In the genomic region with DNA sequence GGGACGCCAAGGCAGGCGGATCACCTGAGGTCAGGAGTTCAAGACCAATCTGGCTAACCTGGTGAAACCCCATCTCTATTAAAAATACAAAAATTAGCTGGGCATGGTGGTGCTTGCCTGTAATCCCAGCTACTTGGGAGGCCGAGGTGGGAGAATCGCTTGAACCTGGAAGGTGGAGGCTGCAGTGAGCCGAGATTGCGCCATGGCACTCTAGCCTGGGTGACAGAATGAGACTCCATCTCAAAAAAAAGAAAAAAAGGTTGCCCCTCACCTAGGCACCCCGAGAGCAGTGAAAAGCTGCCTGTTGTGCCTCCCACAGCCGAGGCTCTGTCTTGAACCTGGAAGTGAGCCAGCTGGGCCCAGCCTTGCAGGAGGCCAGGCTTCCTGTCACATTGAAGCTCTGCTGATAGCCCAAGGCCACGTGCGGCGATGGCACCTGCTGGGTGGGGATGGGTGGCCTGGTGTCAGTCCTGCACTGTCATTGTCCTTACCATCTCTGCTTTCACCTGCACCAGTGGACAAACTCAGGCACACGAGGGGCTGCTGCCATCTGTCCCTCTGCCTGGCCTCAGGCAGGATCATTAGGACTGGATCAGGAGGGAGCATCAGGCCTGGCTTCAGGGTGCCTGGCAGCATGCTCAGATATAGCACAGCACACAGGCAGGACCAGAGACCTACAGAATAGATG, we compare ENCODE assay signal across 8 cellular contexts. TPM values are rescaled to one million over a fixed set of nuclear protein-coding genes. Genes with fewer than 3 reads are reported as not detected.
DNase-seq lines count a peak whose midpoint lies in the region; ATAC-seq and TF ChIP-seq lines count a peak whose summit lies in the region.

No MANE protein-coding gene starts in this region.

- no peaks in the 10 kb centered on the region for H3K9me3 Mint-ChIP-seq in activated CD8-positive, alpha-beta memory T cell treated with anti-CD3 and anti-CD28 coated beads, Interleukin-2, amount 10 ng/mL, durations not matched to agents 7 days and 5 days (ENCODE audit: low read depth)

- H3K4me3 Mint-ChIP-seq in activated CD8-positive, alpha-beta memory T cell treated with anti-CD3 and anti-CD28 coated beads, Interleukin-2, amount 10 ng/mL, durations not matched to agents 7 days and 5 days = no peak overlapping the region

- no peak overlapping the region for H3K27ac ChIP-seq in A673 (ENCODE audit: low read depth, low read length, poor library complexity, severe bottlenecking)
- H3K27ac ChIP-seq in KMS-11 = peak overlapping the region; percentile 80
- H3K27ac ChIP-seq in uterus = peak overlapping the region; percentile 12 to 69

- H3K36me3 ChIP-seq in A673 (ENCODE audit: insufficient read depth, low read length, poor library complexity, severe bottlenecking) (no peaks in the 10 kb centered on the region), KMS-11 (ENCODE audit: insufficient read depth) (no peaks in the 10 kb centered on the region), uterus (no peaks in the 10 kb centered on the region)

- intact Hi-C loops in A673 (cut with micrococcal nuclease; ENCODE audit: unreplicated experiment) = no loop called here
- intact Hi-C loops in uterus (cut with DNase I; ENCODE audit: low total_unique reads) = no loop called here

- H3K27me3 ChIP-seq in A673 (replicated peaks; ENCODE audit: insufficient read depth, low read depth, low read length, poor library complexity) (no peaks in the 10 kb centered on the region), KMS-11 (ENCODE audit: insufficient read depth, low read depth) (no peaks in the 10 kb centered on the region), uterus (no peaks in the 10 kb centered on the region)

- TF ChIP-seq CTCF in A673 (conservative IDR thresholded peaks at IDR 0.05; ENCODE audit: low read depth, low read length) = no peak
- no peak for TF ChIP-seq CTCF in KMS-11 (conservative IDR thresholded peaks at IDR 0.05; ENCODE audit: low read depth, low read length)
- TF ChIP-seq CTCF in uterus (IDR thresholded peaks at IDR 0.05) = no peak

- no peak overlapping the region for H3K4me3 ChIP-seq in A673 (ENCODE audit: low read depth, low read length, poor library complexity, severe bottlenecking)
- no peak overlapping the region for H3K4me3 ChIP-seq in KMS-11 (IDR thresholded peaks at IDR 0.05; ENCODE audit: insufficient read depth, low read depth, low read length)
- H3K4me3 ChIP-seq in uterus = no peak overlapping the region

- H3K36me3 Mint-ChIP-seq in activated CD8-positive, alpha-beta memory T cell treated with anti-CD3 and anti-CD28 coated beads, Interleukin-2, amount 10 ng/mL, durations not matched to agents 7 days and 5 days = peaks cover 10% of the 10 kb centered on the region

- TF ChIP-seq POLR2A in uterus (IDR thresholded peaks at IDR 0.05) = no peak

- H3K27me3 Mint-ChIP-seq in activated CD8-positive, alpha-beta memory T cell treated with anti-CD3 and anti-CD28 coated beads, Interleukin-2, amount 10 ng/mL, durations not matched to agents 7 days and 5 days = no peaks in the 10 kb centered on the region

- peaks cover 44% of the 10 kb centered on the region for H3K4me1 ChIP-seq in A673 (ENCODE audit: insufficient read depth, low read length, poor library complexity, severe bottlenecking)
- H3K4me1 ChIP-seq in KMS-11 (ENCODE audit: low read depth, poor library complexity, severe bottlenecking) = peaks cover 65% of the 10 kb centered on the region
- peaks cover 0 to 8% of the 10 kb centered on the region in 2 donors for H3K4me1 ChIP-seq in uterus

- POLR2A ChIA-PET in A673 (lab: Charles Lee; ENCODE audit: low non-redundant PET) = interaction anchor here (0.8 kb wide), 1 partner anchor 44 kb away, joined by 5 read pairs; the partner anchor contains the start of gene DDIT4

- CTCF ChIA-PET in A673 (lab: Charles Lee) = interaction anchor here (0.9 kb wide), 1 partner anchor 42 kb away, joined by 3 read pairs; no protein-coding TSS in a partner anchor
- CTCF ChIA-PET in activated CD8-positive, alpha-beta memory T cell treated with anti-CD3 and anti-CD28 coated beads, Interleukin-2, amount 10 ng/mL, durations not matched to agents 7 days and 5 days (lab: Charles Lee) = interaction anchor here (1.6 to 10.8 kb wide), 3 partner anchors 12 to 16 kb away, joined by 5 to 98 read pairs (median 24); no protein-coding TSS in a partner anchor

- H3K4me1 Mint-ChIP-seq in activated CD8-positive, alpha-beta memory T cell treated with anti-CD3 and anti-CD28 coated beads, Interleukin-2, amount 10 ng/mL, durations not matched to agents 7 days and 5 days = peaks cover 55% of the 10 kb centered on the region

- no peak for ATAC-seq in activated CD8-positive, alpha-beta memory T cell treated with anti-CD3 and anti-CD28 coated beads, Interleukin-2, amount 10 ng/mL, durations not matched to agents 7 days and 5 days
- ATAC-seq in left lobe of liver (peak; percentile 16), HG02973 (IDR thresholded peaks at IDR 0.05; ENCODE audit: unreplicated experiment) (no peak), GM21619 (IDR thresholded peaks at IDR 0.05; ENCODE audit: unreplicated experiment) (no peak)

- no TSS peak for BruUV-seq in A673 (replicated peaks; lab: Mats Ljungman, UMichigan)

- no peaks in the 10 kb centered on the region for H3K79me2 ChIP-seq in KMS-11 (ENCODE audit: insufficient read depth, low read depth)

- H3K9me3 ChIP-seq in A673 (ENCODE audit: low read depth, low read length, poor library complexity, severe bottlenecking) = no peaks in the 10 kb centered on the region
- H3K9me3 ChIP-seq in uterus = no peaks in the 10 kb centered on the region

- H4K20me1 ChIP-seq in KMS-11 (ENCODE audit: insufficient read depth) = no peaks in the 10 kb centered on the region

- peak overlapping the region; percentile 58; the same call in 1 of the 2 replicates for H2AFZ ChIP-seq in KMS-11 (ENCODE audit: low read depth)

- peak overlapping the region; percentile 43; the same call in 1 of the 2 replicates for H3K9ac ChIP-seq in KMS-11

- H3K4me2 ChIP-seq in KMS-11 = peak overlapping the region; percentile 47

- DNase-seq in A673 (ENCODE audit: low spot score) (peak; percentile 50), left lobe of liver (ENCODE audit: low spot score) (peak; percentile 84), uterus (no peak), globus pallidus (ENCODE audit: low spot score) (no peak)
- peak; percentile 59 for DNase-seq in activated CD8-positive, alpha-beta memory T cell treated with anti-CD3 and anti-CD28 coated beads, Interleukin-2, amount 10 ng/mL, durations not matched to agents 7 days and 5 days

- peak overlapping the region; percentile 70 for H3K27ac Mint-ChIP-seq in activated CD8-positive, alpha-beta memory T cell treated with anti-CD3 and anti-CD28 coated beads, Interleukin-2, amount 10 ng/mL, durations not matched to agents 7 days and 5 days

RNA-seq across cellular contexts. Expression of gene DNAJB12, which starts 37.8 kb away (rescaled TPM):
- total RNA-seq in A673 (2021) = 29.5 and 31.2 TPM in 2 replicates
- total RNA-seq in activated CD8-positive, alpha-beta memory T cell treated with anti-CD3 and anti-CD28 coated beads, Interleukin-2, amount 10 ng/mL, durations not matched to agents 7 days and 5 days = 10 to 100 TPM; 25.5 to 31.4 TPM
- 20.4 TPM for total RNA-seq in left lobe of liver
- total RNA-seq in uterus = 10 to 100 TPM; 18.4 to 34.8 (median 22.7) TPM

RNA-seq across cellular contexts. Expression of gene DDIT4, which starts 43.2 kb away (rescaled TPM):
- total RNA-seq in A673 (2021) (20.7 and 39.6 TPM in 2 replicates), left lobe of liver (162 TPM), uterus (100 to 1,000 TPM; 118 to 210 (median 145) TPM)
- total RNA-seq in activated CD8-positive, alpha-beta memory T cell treated with anti-CD3 and anti-CD28 coated beads, Interleukin-2, amount 10 ng/mL, durations not matched to agents 7 days and 5 days = 100 to 1,000 TPM; 291 to 293 TPM

Comparison
In these comparisons a context has a peak if more than half of its experiments do, and no peak if none do; other contexts are left out.
1. DNase-seq: peak in A673 (single experiment), activated CD8-positive, alpha-beta memory T cell treated with anti-CD3 and anti-CD28 coated beads, Interleukin-2, amount 10 ng/mL, durations not matched to agents 7 days and 5 days (single experiment) and left lobe of liver (single experiment); none in uterus (0 of 2) and globus pallidus (single experiment).